18 cellular contexts compared by ENCODE assay signal in genomic region chrX:131288188-131288587, GRCh38. TPM values are rescaled to one million over a fixed set of nuclear protein-coding genes. Genes with fewer than 3 reads are reported as not detected.
"Had no signal": no experiment of that assay in that cellular context is flagged by ENCODE, and none has a peak within 500 bp of the region (broad histone marks: within the 10 kb centered on the region; RNA-seq: fewer than 3 reads in every experiment).

No MANE protein-coding gene starts in this region.

- H3K4me1 ChIP-seq: colonic mucosa, left lung had no signal

- H3K27ac ChIP-seq: cardiac muscle cell, colonic mucosa, left lung, neutrophil, SK-N-MC, VCaP had no signal

- H3K9me3 ChIP-seq: colonic mucosa, left lung, neutrophil had no signal

- H3K27me3 ChIP-seq: cardiac muscle cell, colonic mucosa had no signal

- ATAC-seq: activated CD4-positive, alpha-beta T cell treated with anti-CD3 and anti-CD28 coated beads for 36 hours; activated CD8-positive, alpha-beta T cell treated with anti-CD3 and anti-CD28 coated beads for 36 hours; left lung; T-cell had no signal

- DNase-seq: activated CD4-positive, alpha-beta T cell treated with anti-CD3 and anti-CD28 coated beads for 36 hours; activated CD8-positive, alpha-beta memory T cell treated with anti-CD3 and anti-CD28 coated beads, Interleukin-2, amount 50 U/mL, for 4 hours; activated CD8-positive, alpha-beta T cell treated with anti-CD3 and anti-CD28 coated beads for 36 hours; activated naive CD8-positive, alpha-beta T cell treated with anti-CD3 and anti-CD28 coated beads, Interleukin-2, amount 10 ng/mL, durations not matched to agents 7 days and 5 days; colonic mucosa; effector memory CD4-positive, alpha-beta T cell; islet precursor cell; left lung; stimulated activated CD4-positive, alpha-beta T cell treated with anti-CD3 and anti-CD28 coated beads, Interleukin-2, amount 100 ng/mL, for 24 hours; stimulated activated naive CD4-positive, alpha-beta T cell; T-cell; T1000; trophoblast cell had no signal

- H3K4me3 ChIP-seq: colonic mucosa, left lung, SK-N-MC had no signal

- H3K36me3 ChIP-seq: cardiac muscle cell, colonic mucosa, left lung, neutrophil had no signal

RNA-seq across cellular contexts. Expression of gene IGSF1, which starts 0.9 kb away (rescaled TPM):
- total RNA-seq: activated CD4-positive, alpha-beta T cell treated with anti-CD3 and anti-CD28 coated beads for 36 hours; activated CD8-positive, alpha-beta T cell treated with anti-CD3 and anti-CD28 coated beads for 36 hours; activated naive CD8-positive, alpha-beta T cell treated with anti-CD3 and anti-CD28 coated beads, Interleukin-2, amount 10 ng/mL, durations not matched to agents 7 days and 5 days; left lung; myocyte had no signal
